ENCODE assay signal across 9 cellular contexts in genomic region chr22:19523240-19524169, GRCh38. TPM values are rescaled to one million over a fixed set of nuclear protein-coding genes. Genes with fewer than 3 reads are reported as not detected.
DNase-seq lines count a peak whose midpoint lies in the region; ATAC-seq and TF ChIP-seq lines count a peak whose summit lies in the region.
"Had no signal": no experiment of that assay in that cellular context is flagged by ENCODE, and none has a peak within 500 bp of the region (broad histone marks: within the 10 kb centered on the region; RNA-seq: fewer than 3 reads in every experiment).

No MANE protein-coding gene starts in this region.

- TF ChIP-seq CTCF in AG04449 (IDR thresholded peaks at IDR 0.05; ENCODE audit: insufficient read depth, low read length, missing control alignments) = no peak
- TF ChIP-seq CTCF in ascending aorta (IDR thresholded peaks at IDR 0.05) = no peak

- intact Hi-C loops in ascending aorta (cut with DNase I) = no loop called here

- DNase-seq in AG04449 (ENCODE audit: low read depth, low spot score) (no peak), H7 (peak; percentile 89), ascending aorta (ENCODE audit: low spot score in 2 of 2) (peak in 1 of 2 donors; percentile 43), iPS-NIHi11 (ENCODE audit: low spot score) (peak; percentile 76), hypothalamus (lab: John Stamatoyannopoulos, UW) (no peak), HT-29 (ENCODE audit: low spot score) (no peak)
- DNase-seq in stimulated activated naive CD8-positive, alpha-beta T cell treated with anti-CD3 and anti-CD28 coated beads, Interleukin-15, amount 100 ng/mL, for 72 hours = peak; percentile 31 to 44

- H3K4me1 ChIP-seq in ascending aorta = no peaks in the 10 kb centered on the region
- H3K4me1 ChIP-seq: adrenal gland had no signal

- peak; percentile 64 for ATAC-seq in stimulated activated naive CD8-positive, alpha-beta T cell treated with anti-CD3 and anti-CD28 coated beads, Interleukin-15, amount 100 ng/mL, for 72 hours
- ATAC-seq in GM18868 (IDR thresholded peaks at IDR 0.05; ENCODE audit: unreplicated experiment) = no peak

- H3K27ac Mint-ChIP-seq in stimulated activated naive CD8-positive, alpha-beta T cell treated with anti-CD3 and anti-CD28 coated beads, Interleukin-15, amount 100 ng/mL, for 72 hours = no peak overlapping the region

- H3K4me1 Mint-ChIP-seq in stimulated activated naive CD8-positive, alpha-beta T cell treated with anti-CD3 and anti-CD28 coated beads, Interleukin-15, amount 100 ng/mL, for 72 hours = peaks cover 26% of the 10 kb centered on the region

- H3K4me3 ChIP-seq in AG04449 (ENCODE audit: low read depth, low read length) (peak overlapping the region; percentile 34), H7 (ENCODE audit: insufficient read depth, low read depth, low read length) (peak overlapping the region; percentile 53), ascending aorta (peak overlapping the region; percentile 33 to 52)

- no peaks in the 10 kb centered on the region for H3K9me3 ChIP-seq in ascending aorta
- H3K9me3 ChIP-seq: adrenal gland had no signal

- no peak overlapping the region for H3K27ac ChIP-seq in ascending aorta

- H3K27me3 ChIP-seq in H7 (ENCODE audit: control insufficient read depth, insufficient read depth, low read length) (peaks cover 35% of the 10 kb centered on the region), ascending aorta (no peaks in the 10 kb centered on the region)

- peaks cover 51% of the 10 kb centered on the region for H3K27me3 Mint-ChIP-seq in stimulated activated naive CD8-positive, alpha-beta T cell treated with anti-CD3 and anti-CD28 coated beads, Interleukin-15, amount 100 ng/mL, for 72 hours

- POLR2A ChIA-PET in AG04449 (lab: Yijun Ruan, JAX) = no interaction called here

- H3K9me3 Mint-ChIP-seq in stimulated activated naive CD8-positive, alpha-beta T cell treated with anti-CD3 and anti-CD28 coated beads, Interleukin-15, amount 100 ng/mL, for 72 hours = no peaks in the 10 kb centered on the region

- CTCF ChIA-PET in AG04449 (lab: Yijun Ruan, JAX) = interaction anchor here (1.2 kb wide), 1 partner anchor 79 kb away, joined by 3 read pairs; no protein-coding TSS in a partner anchor

- H3K36me3 ChIP-seq in H7 (replicated peaks; ENCODE audit: control insufficient read depth, insufficient read depth, low read length) (no peaks in the 10 kb centered on the region; the same call in 1 of the 2 replicates), ascending aorta (no peaks in the 10 kb centered on the region)
- H3K36me3 ChIP-seq: adrenal gland had no signal

- peak overlapping the region; percentile 45 to 80 for H3K4me3 Mint-ChIP-seq in stimulated activated naive CD8-positive, alpha-beta T cell treated with anti-CD3 and anti-CD28 coated beads, Interleukin-15, amount 100 ng/mL, for 72 hours

RNA-seq across cellular contexts. Expression of gene CLDN5, which starts 0.7 kb away (rescaled TPM):
- 2.0 and 3.0 TPM in 2 replicates for total RNA-seq in H7 (2014; rRNA removed; shearing (Covaris generic))
- total RNA-seq in ascending aorta = 482 TPM
- total RNA-seq in HT-29 (2014; rRNA removed; shearing (Covaris generic)) = not detected in 2 replicates

RNA-seq across cellular contexts. Expression of gene CDC45, which starts 43.8 kb away (rescaled TPM):
- 35.8 and 36.8 TPM in 2 replicates for total RNA-seq in H7 (2014; rRNA removed; shearing (Covaris generic))
- total RNA-seq in ascending aorta = not detected
- total RNA-seq in HT-29 (2014; rRNA removed; shearing (Covaris generic)) = 71.3 and 86.5 TPM in 2 replicates

RNA-seq across cellular contexts. Expression of gene UFD1, which starts 44.5 kb away (rescaled TPM):
- total RNA-seq in H7 (2014; rRNA removed; shearing (Covaris generic)) = 48.6 and 61.3 TPM in 2 replicates
- 81.5 TPM for total RNA-seq in ascending aorta
- total RNA-seq in HT-29 (2014; rRNA removed; shearing (Covaris generic)) = 146 and 147 TPM in 2 replicates

Comparison
In these comparisons a context has a peak if more than half of its experiments do, and no peak if none do; other contexts are left out.
1. DNase-seq: peak in H7 (single experiment), iPS-NIHi11 (single experiment) and stimulated activated naive CD8-positive, alpha-beta T cell treated with anti-CD3 and anti-CD28 coated beads, Interleukin-15, amount 100 ng/mL, for 72 hours (2 of 2); none in AG04449 (single experiment), hypothalamus (0 of 51) and HT-29 (single experiment).
2. RNA of gene CLDN5, which starts 0.7 kb away (total RNA-seq): 482 TPM in ascending aorta (single experiment); 2.0 to 3.0 TPM in H7 and not detected in HT-29; every median in the first group is over 100 times any median in the second.
3. RNA of gene CDC45, which starts 43.8 kb away (total RNA-seq): 71.3 to 86.5 TPM in HT-29 and 35.8 to 36.8 TPM in H7; not detected in ascending aorta (single experiment); every median in the first group is over 10 times any median in the second.
4. Peak in every context shown above with its lines, with median percentiles within 50 percentile points of each other: H3K4me3 ChIP-seq.